1 cellular context compared by ENCODE assay signal in genomic region chr13:100544866-100545683, GRCh38.
TF ChIP-seq lines count a peak whose summit lies in the region.

No MANE protein-coding gene starts in this region.

TF ChIP-seq in endothelial cell of umbilical vein, 7 proteins besides CTCF, POLR2A, EP300 and RAD21:
- TF ChIP-seq MYC (IDR thresholded peaks at IDR 0.05; ENCODE audit: low read depth, low read length) (no peak), GATA2 (IDR thresholded peaks at IDR 0.05; ENCODE audit: insufficient read depth, insufficient read length, low read depth, low read length) (no peak), FOS (IDR thresholded peaks at IDR 0.05; ENCODE audit: borderline replicate concordance, insufficient read depth, low read length) (no peak), JUN (IDR thresholded peaks at IDR 0.05; ENCODE audit: borderline replicate concordance, insufficient read depth, insufficient read length, low read depth) (no peak), EZH2 (IDR thresholded peaks at IDR 0.05; ENCODE audit: borderline replicate concordance, low read depth, low read length, severe bottlenecking) (no peak), MAX (IDR thresholded peaks at IDR 0.05; ENCODE audit: insufficient read depth, insufficient read length) (no peak)
TF ChIP-seq in endothelial cell of umbilical vein: peak in this region for 0.
